ENCODE assay signal across 19 cellular contexts in the genomic region with DNA sequence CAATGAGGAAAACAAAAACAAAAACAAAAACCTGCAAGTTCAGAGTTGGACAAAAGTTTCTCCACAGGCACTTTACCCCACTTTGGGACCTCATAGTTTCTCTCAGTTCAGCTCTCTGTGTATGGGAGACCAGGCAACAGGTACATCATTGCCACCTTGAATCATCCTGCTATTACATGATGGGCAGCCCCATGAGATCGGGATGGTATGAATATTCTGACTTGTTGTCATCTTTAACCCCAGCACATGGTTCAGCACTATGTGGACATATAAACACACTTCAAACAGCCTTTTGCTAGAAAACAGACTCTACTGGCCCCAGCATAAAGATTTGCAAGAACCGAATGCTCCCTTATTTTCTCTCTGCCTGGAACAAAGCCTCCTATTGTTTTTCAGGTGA.
DNase-seq lines count a peak whose midpoint lies in the region; ATAC-seq and TF ChIP-seq lines count a peak whose summit lies in the region.
"Had no signal": no experiment of that assay in that cellular context is flagged by ENCODE, and none has a peak within 500 bp of the region (broad histone marks: within the 10 kb centered on the region; RNA-seq: fewer than 3 reads in every experiment).

No MANE protein-coding gene starts in this region.

- CTCF ChIA-PET in IMR-90 (lab: Yijun Ruan, JAX) = no interaction called here

- dilution Hi-C loops in IMR-90 (cut with HindIII; ENCODE audit: low sequenced_read_pairs, unreplicated experiment) = no loop called here

- 0 out of 2 replicates have a peak overlapping the region, but pooled peaks have one; percentile 55 for H3K23ac ChIP-seq in IMR-90 (ENCODE audit: low read depth, low read length)

- peak overlapping the region; percentile 76 for H2BK20ac ChIP-seq in IMR-90 (ENCODE audit: low read depth, low read length)

- no peak overlapping the region for H3K9ac ChIP-seq in IMR-90 (ENCODE audit: low read depth, low read length)
- H3K9ac ChIP-seq: BLaER1 had no signal

- ATAC-seq in IMR-90 (ENCODE audit: low read depth) (peak; percentile 24), GM19023 (IDR thresholded peaks at IDR 0.05; ENCODE audit: unreplicated experiment) (no peak), HG03280 (IDR thresholded peaks at IDR 0.05; ENCODE audit: unreplicated experiment) (no peak)
- ATAC-seq: activated T-cell treated with anti-CD3 and anti-CD28 coated beads, Interleukin-2, amount 50 U/mL, for 72 hours had no signal

- H3K27ac ChIP-seq in IMR-90 (ENCODE audit: insufficient read depth, low read length) (peak overlapping the region; percentile 67; the same call in 1 of the 2 replicates), tibial artery (peak overlapping the region; percentile 41 to 49)
- H3K27ac ChIP-seq: BLaER1, SK-N-MC had no signal

- no peaks in the 10 kb centered on the region for H3K79me1 ChIP-seq in IMR-90 (ENCODE audit: low read depth in 1 of 2, low read length in 2 of 2)

- H3K27me3 Mint-ChIP-seq in chondrocyte (ENCODE audit: low read depth) (no peaks in the 10 kb centered on the region), nephron (ENCODE audit: low read depth) (no peaks in the 10 kb centered on the region)
- H3K27me3 Mint-ChIP-seq: IgD-negative memory B cell had no signal

- DNase-seq in IMR-90 (no peak), chondrocyte (ENCODE audit: low spot score) (no peak), tibial artery (no peak), DMS79 treated with DMSO at 0.1 percent for 48 hours (lab: John Stamatoyannopoulos, UW) (no peak)
- DNase-seq: activated CD4-positive, alpha-beta T cell treated with anti-CD3 and anti-CD28 coated beads, Interleukin-2, amount 50 U/mL, for 4 hours; activated T-cell treated with anti-CD3 and anti-CD28 coated beads, Interleukin-2, amount 50 U/mL, for 72 hours; DMS153; immature natural killer cell; midbrain; MV-4-11; NCI-H2081 treated with DMSO at 0.1 percent for 48 hours; occipital lobe; small intestine had no signal

- peak overlapping the region; percentile 69 for H2BK5ac ChIP-seq in IMR-90 (ENCODE audit: low read depth, low read length, poor library complexity, severe bottlenecking)

- H3K4me3 Mint-ChIP-seq in chondrocyte (ENCODE audit: unreplicated experiment) (no peak overlapping the region), nephron (peak overlapping the region in 1 of 3 experiments; percentile 23)
- H3K4me3 Mint-ChIP-seq: activated T-cell treated with anti-CD3 and anti-CD28 coated beads, Interleukin-2, amount 50 U/mL, for 72 hours; IgD-negative memory B cell; immature natural killer cell had no signal

- H3K9me3 ChIP-seq in IMR-90 (ENCODE audit: control insufficient read depth, insufficient read depth, low read length) (no peaks in the 10 kb centered on the region), tibial artery (no peaks in the 10 kb centered on the region)
- H3K9me3 ChIP-seq: BLaER1 had no signal

- no peaks in the 10 kb centered on the region for H4K20me1 ChIP-seq in IMR-90 (ENCODE audit: insufficient read depth, low read length)

- H3K14ac ChIP-seq in IMR-90 (replicated peaks; ENCODE audit: low read depth, low read length) = peak overlapping the region; percentile 51; the same call in 1 of the 2 replicates

- H2AK5ac ChIP-seq in IMR-90 (ENCODE audit: low read depth, low read length) = peak overlapping the region; percentile 53; the same call in 1 of the 2 replicates

- no peak overlapping the region for H2AK9ac ChIP-seq in IMR-90 (replicated peaks; ENCODE audit: low read depth, low read length, poor library complexity)

- H3K4me3 ChIP-seq in IMR-90 (ENCODE audit: insufficient read depth, low read depth, low read length) (no peak overlapping the region), tibial artery (no peak overlapping the region)
- H3K4me3 ChIP-seq: BLaER1, SK-N-MC had no signal

- H2BK15ac ChIP-seq in IMR-90 (ENCODE audit: low read depth, low read length) = peak overlapping the region; percentile 63; the same call in 1 of the 3 replicates

- intact Hi-C loops in IMR-90 (cut with micrococcal nuclease) (no loop called here), tibial artery (cut with DNase I; ENCODE audit: low total_unique reads) (no loop called here)

- H3K4ac ChIP-seq in IMR-90 (ENCODE audit: low read depth, low read length) = peak overlapping the region; percentile 83

- in situ Hi-C loops in IMR-90 (cut with MboI; ENCODE audit: low sequenced_read_pairs) = no loop called here

- TF ChIP-seq CTCF in IMR-90 (conservative IDR thresholded peaks at IDR 0.05; ENCODE audit: low read depth, low read length) = no peak
- no peak for TF ChIP-seq CTCF in chondrocyte (IDR thresholded peaks at IDR 0.05)
- no peak for TF ChIP-seq CTCF in nephron (IDR thresholded peaks at IDR 0.05; ENCODE audit: unreplicated experiment in 3 of 3)
- no peak for TF ChIP-seq CTCF in tibial artery (IDR thresholded peaks at IDR 0.05)

- H3K36me3 ChIP-seq in IMR-90 (ENCODE audit: control insufficient read depth, insufficient read depth, low read length) (no peaks in the 10 kb centered on the region), tibial artery (no peaks in the 10 kb centered on the region)
- H3K36me3 ChIP-seq: BLaER1 had no signal

- peak overlapping the region; percentile 60 for H4K91ac ChIP-seq in IMR-90 (ENCODE audit: insufficient read depth, low read depth, low read length)

- H2AFZ ChIP-seq in IMR-90 (replicated peaks; ENCODE audit: low read length, poor library complexity) = no peak overlapping the region

- H3K9me3 Mint-ChIP-seq in chondrocyte (ENCODE audit: low read depth) (no peaks in the 10 kb centered on the region), nephron (no peaks in the 10 kb centered on the region)

- peaks cover 7% of the 10 kb centered on the region; the same call in 1 of the 2 replicates for H3K9me1 ChIP-seq in IMR-90 (ENCODE audit: insufficient read depth, low read length)

- H4K8ac ChIP-seq in IMR-90 (ENCODE audit: low read depth in 2 of 2, low read length in 2 of 2) = peak overlapping the region in 1 of 2 experiments; percentile 74; a peak in 2 of 4 replicates

- H3K4me1 Mint-ChIP-seq in chondrocyte (ENCODE audit: low read depth) = peaks cover 41% of the 10 kb centered on the region
- peaks cover 57% of the 10 kb centered on the region for H3K4me1 Mint-ChIP-seq in nephron
- H3K4me1 Mint-ChIP-seq: IgD-negative memory B cell, immature natural killer cell had no signal

- POLR2A ChIA-PET in IMR-90 (lab: Charles Lee; ENCODE audit: unreplicated experiment) = no interaction called here

- TF ChIP-seq RAD21 in IMR-90 (IDR thresholded peaks at IDR 0.05; ENCODE audit: low read length) = no peak

- H3K27me3 ChIP-seq in IMR-90 (ENCODE audit: control insufficient read depth, insufficient read depth, low read length) = 0 out of 2 replicates have a peak, but pooled peaks cover 2% of the 10 kb centered on the region
- no peaks in the 10 kb centered on the region for H3K27me3 ChIP-seq in tibial artery

- H3K18ac ChIP-seq in IMR-90 (ENCODE audit: low read depth, low read length) = peak overlapping the region; percentile 75

- H3K4me1 ChIP-seq in IMR-90 (ENCODE audit: control insufficient read depth, insufficient read depth, low read length) = peaks cover 7% of the 10 kb centered on the region
- peaks cover 0 to 50% (median 10%) of the 10 kb centered on the region in 4 donors for H3K4me1 ChIP-seq in tibial artery
- H3K4me1 ChIP-seq: BLaER1 had no signal

- BruUV-seq in IMR-90 (replicated peaks; lab: Mats Ljungman, UMichigan) = no TSS peak

- H2BK120ac ChIP-seq in IMR-90 (ENCODE audit: low read depth, low read length) = peak overlapping the region; percentile 87

- H3K36me3 Mint-ChIP-seq in chondrocyte (ENCODE audit: low read depth) (peaks cover 1% of the 10 kb centered on the region), nephron (ENCODE audit: low read depth) (no peaks in the 10 kb centered on the region)
- H3K36me3 Mint-ChIP-seq: IgD-negative memory B cell, immature natural killer cell had no signal

- TF ChIP-seq POLR2A in IMR-90 (IDR thresholded peaks at IDR 0.05; ENCODE audit: low read depth, low read length) = no peak

- H3K27ac Mint-ChIP-seq in chondrocyte (ENCODE audit: unreplicated experiment) = peak overlapping the region; percentile 83
- peak overlapping the region; percentile 91 to 97 (median 97) for H3K27ac Mint-ChIP-seq in nephron
- H3K27ac Mint-ChIP-seq: immature natural killer cell had no signal

- WGBS in IMR-90 (ENCODE audit: extremely low coverage in 2 of 2, insufficient read length in 1 of 2), 2 experiments = no CpG with 5 or more reads among the region's 2 CpGs

- peak overlapping the region; percentile 28; the same call in 1 of the 2 replicates for H4K5ac ChIP-seq in IMR-90 (ENCODE audit: low read depth, low read length)

- peak overlapping the region; percentile 42 for H3K4me2 ChIP-seq in IMR-90 (ENCODE audit: low read depth, low read length)
- H3K4me2 ChIP-seq: BLaER1 had no signal

- H3K56ac ChIP-seq in IMR-90 (ENCODE audit: extremely low read depth, insufficient read depth, low read length) = peak overlapping the region; percentile 33; the same call in 1 of the 2 replicates

TF ChIP-seq in IMR-90, 13 proteins besides CTCF, POLR2A, EP300 and RAD21 (continues in another document):
- TF ChIP-seq BHLHE40 (IDR thresholded peaks at IDR 0.05; ENCODE audit: low read depth, low read length) (no peak), FOS (IDR thresholded peaks at IDR 0.05; ENCODE audit: low read depth, low read length) (no peak), RCOR1 (IDR thresholded peaks at IDR 0.05; ENCODE audit: insufficient replicate concordance, low read length) (no peak), MAFK (IDR thresholded peaks at IDR 0.05; ENCODE audit: low read depth, low read length) (no peak), MAZ (IDR thresholded peaks at IDR 0.05; ENCODE audit: borderline replicate concordance, low read depth, low read length) (no peak), NFE2L2 (IDR thresholded peaks at IDR 0.05; ENCODE audit: low read depth, low read length) (no peak), MXI1 (IDR thresholded peaks at IDR 0.05; ENCODE audit: borderline replicate concordance, low read depth, low read length) (no peak), CHD1 (IDR thresholded peaks at IDR 0.05; ENCODE audit: low read depth, low read length) (no peak), CEBPB (IDR thresholded peaks at IDR 0.05; ENCODE audit: low read depth, low read length) (no peak), RFX5 (IDR thresholded peaks at IDR 0.05; ENCODE audit: low read depth, low read length) (no peak)
- TF ChIP-seq, protein P1, sequence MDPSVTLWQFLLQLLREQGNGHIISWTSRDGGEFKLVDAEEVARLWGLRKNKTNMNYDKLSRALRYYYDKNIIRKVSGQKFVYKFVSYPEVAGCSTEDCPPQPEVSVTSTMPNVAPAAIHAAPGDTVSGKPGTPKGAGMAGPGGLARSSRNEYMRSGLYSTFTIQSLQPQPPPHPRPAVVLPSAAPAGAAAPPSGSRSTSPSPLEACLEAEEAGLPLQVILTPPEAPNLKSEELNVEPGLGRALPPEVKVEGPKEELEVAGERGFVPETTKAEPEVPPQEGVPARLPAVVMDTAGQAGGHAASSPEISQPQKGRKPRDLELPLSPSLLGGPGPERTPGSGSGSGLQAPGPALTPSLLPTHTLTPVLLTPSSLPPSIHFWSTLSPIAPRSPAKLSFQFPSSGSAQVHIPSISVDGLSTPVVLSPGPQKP (IDR thresholded peaks at IDR 0.05; ENCODE audit: borderline replicate concordance, low read depth, low read length) = no peak
